Comparison of ENCODE assay signal across 21 cellular contexts in the genomic region with DNA sequence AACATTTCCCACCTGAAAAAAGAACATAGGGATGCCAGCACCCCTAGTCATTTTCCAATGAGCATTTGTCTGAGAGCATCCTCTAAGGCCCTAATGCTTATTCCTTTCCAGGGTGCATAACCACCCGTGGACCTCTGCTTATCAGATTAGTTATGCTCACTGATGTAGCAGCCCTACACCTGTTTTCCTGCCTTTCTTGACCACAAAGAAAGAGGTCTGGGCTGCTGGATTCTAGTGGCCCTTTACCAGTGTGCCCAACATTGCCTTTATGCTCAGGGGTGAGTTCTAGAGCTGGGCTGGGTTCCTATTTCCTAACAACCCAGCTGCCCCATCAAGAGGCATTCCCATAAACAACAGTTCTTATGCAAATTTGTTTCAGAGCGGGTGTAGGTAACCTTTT. TPM values are rescaled to one million over a fixed set of nuclear protein-coding genes. Genes with fewer than 3 reads are reported as not detected.
A peak's percentile ranks its signal among the peaks of the same experiment; 100 is the strongest.
DNase-seq lines count a peak whose midpoint lies in the region; TF ChIP-seq lines count a peak whose summit lies in the region.
"Had no signal": no experiment of that assay in that cellular context is flagged by ENCODE, and none has a peak within 500 bp of the region (broad histone marks: within the 10 kb centered on the region; RNA-seq: fewer than 3 reads in every experiment).

No MANE protein-coding gene starts in this region.

- H3K9ac ChIP-seq in endodermal cell (ENCODE audit: extremely low read depth, low read length, poor library complexity, severe bottlenecking) = no peak overlapping the region
- no peak overlapping the region for H3K9ac ChIP-seq in neural progenitor cell
- H3K9ac ChIP-seq: BLaER1, GM23248 had no signal

- intact Hi-C loops in posterior vena cava (cut with DNase I) = no loop called here

- H3K27me3 ChIP-seq in endodermal cell (ENCODE audit: control insufficient read depth, insufficient read depth, low read length, poor library complexity, severe bottlenecking) (no peaks in the 10 kb centered on the region), neural progenitor cell (no peaks in the 10 kb centered on the region)
- H3K27me3 ChIP-seq: BLaER1 had no signal

- H3K79me2 ChIP-seq in neural progenitor cell (ENCODE audit: low read depth) = no peaks in the 10 kb centered on the region

- H3K27me3 Mint-ChIP-seq in endodermal cell (ENCODE audit: insufficient read depth) (no peaks in the 10 kb centered on the region), neural progenitor cell (ENCODE audit: insufficient read depth, low read depth) (peaks cover 2% of the 10 kb centered on the region)
- H3K27me3 Mint-ChIP-seq: B cell had no signal

- H3K27ac ChIP-seq in endodermal cell (ENCODE audit: low read depth, low read length) (no peak overlapping the region), neural progenitor cell (no peak overlapping the region)
- H3K27ac ChIP-seq: 22Rv1, BLaER1, C4-2B, GM23248 had no signal

- peaks cover 6% of the 10 kb centered on the region for H3F3A ChIP-seq in neural progenitor cell (ENCODE audit: low read depth)

- peaks cover 4% of the 10 kb centered on the region for H3K4me1 Mint-ChIP-seq in endodermal cell
- no peaks in the 10 kb centered on the region for H3K4me1 Mint-ChIP-seq in neural progenitor cell
- H3K4me1 Mint-ChIP-seq: B cell; CD4-positive, CD25-positive, alpha-beta regulatory T cell had no signal

- H3K36me3 Mint-ChIP-seq in endodermal cell (ENCODE audit: low read depth) = peaks cover 2% of the 10 kb centered on the region
- no peaks in the 10 kb centered on the region for H3K36me3 Mint-ChIP-seq in neural progenitor cell
- H3K36me3 Mint-ChIP-seq: CD4-positive, CD25-positive, alpha-beta regulatory T cell; CD8-positive, alpha-beta T cell had no signal

- H3K9me3 Mint-ChIP-seq in endodermal cell (peaks cover 2% of the 10 kb centered on the region), neural progenitor cell (no peaks in the 10 kb centered on the region)
- H3K9me3 Mint-ChIP-seq: CD8-positive, alpha-beta T cell; HFFc6 had no signal

- H3K4me3 ChIP-seq in endodermal cell (ENCODE audit: low read length) (no peak overlapping the region), neural progenitor cell (no peak overlapping the region)
- H3K4me3 ChIP-seq: BLaER1, GM12878, GM23248, HAP-1 had no signal

- H3K27ac Mint-ChIP-seq in endodermal cell = peak overlapping the region; percentile 52
- no peak overlapping the region for H3K27ac Mint-ChIP-seq in neural progenitor cell
- H3K27ac Mint-ChIP-seq: B cell; CD4-positive, CD25-positive, alpha-beta regulatory T cell; CD8-positive, alpha-beta T cell; HFFc6 had no signal

- H3K36me3 ChIP-seq in endodermal cell (ENCODE audit: control insufficient read depth, insufficient read depth, low read length) (no peaks in the 10 kb centered on the region), neural progenitor cell (no peaks in the 10 kb centered on the region)
- H3K36me3 ChIP-seq: BLaER1, HAP-1 had no signal

- peak; percentile 11 for DNase-seq in NCI-H2107 (lab: John Stamatoyannopoulos, UW)
- DNase-seq in NCI-H2107 treated with DMSO at 0.1 percent for 48 hours (lab: John Stamatoyannopoulos, UW; ENCODE audit: unreplicated experiment) = no peak
- DNase-seq in endodermal cell = no peak
- no peak for DNase-seq in neural progenitor cell (ENCODE audit: low spot score)
- DNase-seq in posterior vena cava (ENCODE audit: low spot score) = no peak
- DNase-seq in NCI-H2029 treated with DMSO at 0.1 percent for 48 hours (lab: John Stamatoyannopoulos, UW) = no peak
- DNase-seq: Caco-2; CD4-positive, CD25-positive, alpha-beta regulatory T cell; CD8-positive, alpha-beta T cell; DMS153; EL; GDM1; GM23248; HFFc6 had no signal

- no peak overlapping the region for H2AFZ ChIP-seq in neural progenitor cell (replicated peaks)
- H2AFZ ChIP-seq: GM23248 had no signal

- no peaks in the 10 kb centered on the region for H4K20me1 ChIP-seq in neural progenitor cell (ENCODE audit: low read depth)
- H4K20me1 ChIP-seq: BLaER1 had no signal

- H3K4me1 ChIP-seq in endodermal cell (ENCODE audit: control insufficient read depth, insufficient read depth, low read length) = peaks cover 5% of the 10 kb centered on the region
- peaks cover 9% of the 10 kb centered on the region for H3K4me1 ChIP-seq in neural progenitor cell
- H3K4me1 ChIP-seq: BLaER1, Caco-2 had no signal

- no peak overlapping the region for H3K4me3 Mint-ChIP-seq in endodermal cell
- H3K4me3 Mint-ChIP-seq in neural progenitor cell = no peak overlapping the region
- H3K4me3 Mint-ChIP-seq: B cell; CD4-positive, CD25-positive, alpha-beta regulatory T cell; CD8-positive, alpha-beta T cell; HFFc6 had no signal

- peak overlapping the region; percentile 2 for H3K4me2 ChIP-seq in neural progenitor cell
- H3K4me2 ChIP-seq: BLaER1 had no signal

- WGBS in endodermal cell (ENCODE audit: insufficient coverage in 1 of 2, insufficient read length in 1 of 2), 2 experiments = 84 to 100% methylated on average over 1 to 2 of the region's 2 CpGs

- H3K9me3 ChIP-seq in endodermal cell (ENCODE audit: control insufficient read depth, low read length) = peaks cover 43% of the 10 kb centered on the region
- no peaks in the 10 kb centered on the region for H3K9me3 ChIP-seq in neural progenitor cell (ENCODE audit: low read depth)
- H3K9me3 ChIP-seq: Caco-2, HAP-1 had no signal

- TF ChIP-seq CTCF in endodermal cell (conservative IDR thresholded peaks at IDR 0.05) (no peak), neural progenitor cell (IDR thresholded peaks at IDR 0.05) (no peak)

RNA-seq across cellular contexts. Expression of a gene that starts 20.3 kb away (rescaled TPM):
- not detected for total RNA-seq in endodermal cell
- not detected for polyA plus RNA-seq in endodermal cell (2013, experiment 1 of 2)
- not detected for polyA plus RNA-seq in endodermal cell (2013, experiment 2 of 2)
- total RNA-seq in neural progenitor cell (ENCODE audit: low replicate concordance) = not detected in 2 replicates
- total RNA-seq in posterior vena cava = under 1 TPM; 0.23 to 0.24 TPM
- total RNA-seq: Caco-2, GM12878, HFFc6 had no signal
- polyA plus RNA-seq: AG04450, GM12878 had no signal

RNA-seq across cellular contexts. Expression of a gene that starts 57.2 kb away (rescaled TPM):
- total RNA-seq in endodermal cell (10 to 100 TPM; 17.1 to 32.8 TPM), neural progenitor cell (ENCODE audit: low replicate concordance) (10.4 and 15.8 TPM in 2 replicates), posterior vena cava (10 to 100 TPM; 20.7 to 27.8 TPM)
- polyA plus RNA-seq in endodermal cell (2013, experiment 1 of 2) = 18.3 TPM
- polyA plus RNA-seq in endodermal cell (2013, experiment 2 of 2) = 16.3 TPM
